ENCODE assay signal across 23 cellular contexts in genomic region chr1:20194224-20194623, GRCh38. TPM values are rescaled to one million over a fixed set of nuclear protein-coding genes. Genes with fewer than 3 reads are reported as not detected.
DNase-seq lines count a peak whose midpoint lies in the region; ATAC-seq lines count a peak whose summit lies in the region.
"Had no signal": no experiment of that assay in that cellular context is flagged by ENCODE, and none has a peak within 500 bp of the region (broad histone marks: within the 10 kb centered on the region; RNA-seq: fewer than 3 reads in every experiment).

No MANE protein-coding gene starts in this region.

- H3K36me3 ChIP-seq in muscle layer of colon (ENCODE audit: insufficient read depth, low read length), result peaks cover 11% of the 10 kb centered on the region
- H3K36me3 ChIP-seq: MG63 had no signal

- H3K9me3 ChIP-seq in muscle layer of colon (ENCODE audit: low read length), result no peaks in the 10 kb centered on the region
- H3K9me3 ChIP-seq: MG63, SK-N-SH had no signal

- H3K4me1 ChIP-seq in muscle layer of colon (ENCODE audit: insufficient read depth, low read length), result peaks cover 49% of the 10 kb centered on the region

- peak overlapping the region; percentile 59 for H3K27ac ChIP-seq in muscle layer of colon (ENCODE audit: low read depth, low read length)
- H3K27ac ChIP-seq: VCaP had no signal

- no peak for ATAC-seq in HG03175 (IDR thresholded peaks at IDR 0.05; ENCODE audit: unreplicated experiment)

- H3K4me3 ChIP-seq in muscle layer of colon (ENCODE audit: low read depth in 1 of 2, low read length in 2 of 2), result no peak overlapping the region
- H3K4me3 ChIP-seq: MG63 had no signal

- DNase-seq in NCI-H1694 treated with DMSO at 0.1 percent for 48 hours (lab: John Stamatoyannopoulos, UW) (peak; percentile 89), cerebellar cortex (ENCODE audit: low spot score) (peak; percentile 98), NCI-H345 (lab: John Stamatoyannopoulos, UW) (no peak), posterior vena cava (ENCODE audit: low spot score) (no peak), HUDEP-2 (lab: John Stamatoyannopoulos, UW; ENCODE audit: unreplicated experiment in 76 of 76) (no peak)
- DNase-seq: activated CD4-positive, alpha-beta T cell treated with anti-CD3 and anti-CD28 coated beads for 48 hours; activated naive CD4-positive, alpha-beta T cell treated with anti-CD3 and anti-CD28 coated beads, Interleukin-2, amount 10 ng/mL, durations not matched to agents 7 days and 5 days; CD4-positive, alpha-beta T cell; MG63; naive B cell; NCI-H1417 treated with DMSO at 0.1 percent for 48 hours; NCI-H526; occipital lobe; retina; RPMI8226; SK-N-SH; stimulated activated CD4-positive, alpha-beta T cell treated with anti-CD3 and anti-CD28 coated beads, Interleukin-4, amount 100 ng/mL, for 1 hour; stimulated activated naive CD4-positive, alpha-beta T cell; T-helper 2 cell had no signal

- intact Hi-C loops in posterior vena cava (cut with DNase I), result no loop called here

- H3K27me3 ChIP-seq in muscle layer of colon (ENCODE audit: control insufficient read depth in 1 of 2, insufficient read depth in 2 of 2, low read length in 2 of 2), result no peaks in the 10 kb centered on the region

- no peak overlapping the region for H3K9ac ChIP-seq in muscle layer of colon (ENCODE audit: low read length)
- H3K9ac ChIP-seq: SK-N-SH had no signal

RNA-seq across cellular contexts. Expression of gene PLA2G2C, which starts 7.9 kb away (rescaled TPM):
- under 1 TPM; 0.14 to 0.24 TPM for total RNA-seq in posterior vena cava
- total RNA-seq: bronchial epithelial cell; CD4-positive, alpha-beta T cell; occipital lobe had no signal

RNA-seq across cellular contexts. Expression of gene UBXN10, which starts 8.3 kb away (rescaled TPM):
- total RNA-seq in posterior vena cava, result under 1 TPM; 0.29 to 0.60 TPM

RNA-seq across cellular contexts. Expression of gene PLA2G2F, which starts 55.1 kb away (rescaled TPM):
- total RNA-seq in posterior vena cava, result not detected
- total RNA-seq: bronchial epithelial cell; CD4-positive, alpha-beta T cell; occipital lobe had no signal

Comparison
In these comparisons a context has a peak if more than half of its experiments do, and no peak if none do; other contexts are left out.
1. DNase-seq: peak in NCI-H1694 treated with DMSO at 0.1 percent for 48 hours (single experiment) and cerebellar cortex (single experiment); none in NCI-H345 (single experiment), posterior vena cava (single experiment) and HUDEP-2 (0 of 76).